1 cellular context compared by ENCODE assay signal in genomic region chr2:152861349-152861942, GRCh38.
TF ChIP-seq lines count a peak whose summit lies in the region.

No MANE protein-coding gene starts in this region.

TF ChIP-seq in GM23338, 12 proteins besides CTCF, POLR2A, EP300 and RAD21 (continued from another document):
- no peak for TF ChIP-seq STAT1 (IDR thresholded peaks at IDR 0.05; ENCODE audit: unreplicated experiment)
- TF ChIP-seq EZH2 (IDR thresholded peaks at IDR 0.05; ENCODE audit: low read depth, unreplicated experiment), result no peak
